In the genomic region with DNA sequence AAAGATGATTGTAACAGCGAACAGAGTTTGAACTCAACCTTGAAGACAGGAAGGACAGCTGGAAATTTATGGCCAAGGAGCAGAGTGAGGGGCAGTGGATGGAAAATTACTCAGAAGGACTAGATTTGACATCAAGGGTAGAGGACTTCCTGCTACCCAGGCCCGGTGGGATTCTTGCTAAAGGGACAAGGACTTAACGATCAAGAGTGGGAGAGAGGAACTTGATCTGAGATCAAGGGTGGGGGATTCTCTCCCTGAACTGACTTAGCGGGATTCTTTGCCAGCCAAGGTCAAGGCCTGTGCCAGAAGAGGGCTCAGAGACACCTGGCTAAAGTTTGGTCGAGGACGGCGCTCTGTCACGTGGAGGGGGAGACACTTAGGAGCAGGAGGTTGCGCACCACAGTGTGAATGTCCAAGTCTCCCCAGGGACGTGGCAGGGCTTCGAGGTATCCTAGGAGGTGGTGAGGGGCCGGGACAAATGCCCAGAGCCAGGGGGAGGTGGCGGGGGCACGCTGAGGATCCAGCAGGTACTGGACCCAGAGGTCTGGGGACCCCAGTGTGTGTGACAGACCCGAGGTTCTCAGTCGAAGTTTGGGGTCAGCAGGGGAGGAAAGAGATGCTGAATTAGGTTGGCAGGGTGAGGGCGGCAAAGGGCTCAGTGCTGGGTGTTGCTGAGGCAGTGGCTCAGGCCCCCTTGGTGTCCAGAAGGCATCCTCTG, we compare ENCODE assay signal across 19 cellular contexts. TPM values are rescaled to one million over a fixed set of nuclear protein-coding genes. Genes with fewer than 3 reads are reported as not detected.
DNase-seq lines count a peak whose midpoint lies in the region; ATAC-seq and TF ChIP-seq lines count a peak whose summit lies in the region.
"Had no signal": no experiment of that assay in that cellular context is flagged by ENCODE, and none has a peak within 500 bp of the region (broad histone marks: within the 10 kb centered on the region; RNA-seq: fewer than 3 reads in every experiment).

No MANE protein-coding gene starts in this region.

- no peak overlapping the region for H3K4me3 Mint-ChIP-seq in nephron
- H3K4me3 Mint-ChIP-seq: activated naive CD8-positive, alpha-beta T cell treated with anti-CD3 and anti-CD28 coated beads, Interleukin-2, amount 10 ng/mL, durations not matched to agents 7 days and 5 days; naive B cell; stimulated activated naive CD8-positive, alpha-beta T cell treated with anti-CD3 and anti-CD28 coated beads, Interleukin-15, amount 100 ng/mL, for 72 hours had no signal

- peak; percentile 42 for DNase-seq in activated effector memory CD4-positive, alpha-beta T cell treated with anti-CD3 and anti-CD28 coated beads, Interleukin-2, amount 50 U/mL, for 16 hours
- DNase-seq in activated effector memory CD4-positive, alpha-beta T cell treated with Interleukin-2 at 50 U/mL for 16 hours: no peak
- DNase-seq in transverse colon: no peak
- DNase-seq in 8988T: no peak
- DNase-seq in GM13976 (ENCODE audit: low spot score): no peak
- DNase-seq: activated CD4-positive, CD25-positive, alpha-beta regulatory T cell treated with anti-CD3 and anti-CD28 coated beads, Interleukin-2, amount 50 U/mL, for 72 hours; activated CD8-positive, alpha-beta memory T cell treated with anti-CD3 and anti-CD28 coated beads for 24 hours; activated naive CD8-positive, alpha-beta T cell treated with anti-CD3 and anti-CD28 coated beads, Interleukin-2, amount 10 ng/mL, durations not matched to agents 7 days and 5 days; activated T-cell treated with anti-CD3 and anti-CD28 coated beads, Interleukin-2, amount 50 U/mL, for 48 hours; colonic mucosa; mammary epithelial cell; naive B cell; NCI-H1105 treated with DMSO at 0.1 percent for 48 hours; stimulated activated CD4-positive, alpha-beta T cell treated with anti-CD3 and anti-CD28 coated beads, Interleukin-4, amount 100 ng/mL, for 24 hours; stimulated activated naive CD8-positive, alpha-beta T cell treated with anti-CD3 and anti-CD28 coated beads, Interleukin-15, amount 100 ng/mL, for 72 hours had no signal

- H3K4me1 Mint-ChIP-seq in nephron: peaks cover 42% of the 10 kb centered on the region
- H3K4me1 Mint-ChIP-seq: activated naive CD8-positive, alpha-beta T cell treated with anti-CD3 and anti-CD28 coated beads, Interleukin-2, amount 10 ng/mL, durations not matched to agents 7 days and 5 days; naive B cell had no signal

- H3K27ac ChIP-seq in gastroesophageal sphincter: peak overlapping the region; percentile 30 to 90 (median 82)
- peak overlapping the region; percentile 28 to 89 (median 78) for H3K27ac ChIP-seq in transverse colon
- H3K27ac ChIP-seq: colonic mucosa had no signal

- no peaks in the 10 kb centered on the region for H3K9me3 Mint-ChIP-seq in nephron
- H3K9me3 Mint-ChIP-seq: activated naive CD8-positive, alpha-beta T cell treated with anti-CD3 and anti-CD28 coated beads, Interleukin-2, amount 10 ng/mL, durations not matched to agents 7 days and 5 days; stimulated activated naive CD8-positive, alpha-beta T cell treated with anti-CD3 and anti-CD28 coated beads, Interleukin-15, amount 100 ng/mL, for 72 hours had no signal

- H3K4me1 ChIP-seq in gastroesophageal sphincter (peaks cover 0 to 67% (median 31%) of the 10 kb centered on the region in 3 donors), transverse colon (peaks cover 7 to 37% (median 17%) of the 10 kb centered on the region in 4 donors)
- H3K4me1 ChIP-seq: colonic mucosa had no signal

- H3K4me3 ChIP-seq in gastroesophageal sphincter (no peak overlapping the region), transverse colon (no peak overlapping the region)
- H3K4me3 ChIP-seq: colonic mucosa had no signal

- H3K27ac Mint-ChIP-seq in nephron: peak overlapping the region in 2 of 3 experiments; percentile 0 to 31
- H3K27ac Mint-ChIP-seq: activated naive CD8-positive, alpha-beta T cell treated with anti-CD3 and anti-CD28 coated beads, Interleukin-2, amount 10 ng/mL, durations not matched to agents 7 days and 5 days; progenitor cell of endocrine pancreas had no signal

- no peak for ATAC-seq in gastroesophageal sphincter
- no peak for ATAC-seq in HG03354 (IDR thresholded peaks at IDR 0.05; ENCODE audit: poor library complexity, severe bottlenecking, unreplicated experiment)
- ATAC-seq: stimulated activated naive CD8-positive, alpha-beta T cell treated with anti-CD3 and anti-CD28 coated beads, Interleukin-15, amount 100 ng/mL, for 72 hours had no signal

- no peaks in the 10 kb centered on the region for H3K36me3 ChIP-seq in gastroesophageal sphincter
- H3K36me3 ChIP-seq in transverse colon: no peaks in the 10 kb centered on the region
- H3K36me3 ChIP-seq: colonic mucosa had no signal

- no peaks in the 10 kb centered on the region for H3K36me3 Mint-ChIP-seq in nephron (ENCODE audit: low read depth)
- H3K36me3 Mint-ChIP-seq: activated naive CD8-positive, alpha-beta T cell treated with anti-CD3 and anti-CD28 coated beads, Interleukin-2, amount 10 ng/mL, durations not matched to agents 7 days and 5 days; naive B cell had no signal

- H3K27me3 Mint-ChIP-seq in nephron (ENCODE audit: low read depth): peaks cover 38% of the 10 kb centered on the region

- 63 to 75% methylated on average over 7 to 9 of the region's 17 CpGs for WGBS in gastroesophageal sphincter (ENCODE audit: low coverage in 1 of 2), 2 donors
- WGBS in transverse colon (ENCODE audit: low coverage in 1 of 2), 2 donors: 68 to 81% methylated on average over 3 to 14 of the region's 17 CpGs

- TF ChIP-seq POLR2A in gastroesophageal sphincter (IDR thresholded peaks at IDR 0.05): no peak
- TF ChIP-seq POLR2A in transverse colon (IDR thresholded peaks at IDR 0.05): no peak

- H3K9me3 ChIP-seq in gastroesophageal sphincter: no peaks in the 10 kb centered on the region
- H3K9me3 ChIP-seq in transverse colon: no peaks in the 10 kb centered on the region
- H3K9me3 ChIP-seq: colonic mucosa had no signal

- in situ Hi-C loops in transverse colon (cut with MboI; ENCODE audit: low pct_ligation_motif_present in 1 of 4, low pct_unique_long_range_greater_than_20kb in 1 of 4, low sequenced_read_pairs in 3 of 4): no loop called here
- in situ Hi-C loops in GM13976 (cut with MboI; ENCODE audit: low sequenced_read_pairs, unreplicated experiment): no loop called here

- H3K27me3 ChIP-seq in gastroesophageal sphincter: no peaks in the 10 kb centered on the region
- no peaks in the 10 kb centered on the region for H3K27me3 ChIP-seq in transverse colon
- H3K27me3 ChIP-seq: colonic mucosa had no signal

- TF ChIP-seq CTCF in gastroesophageal sphincter (IDR thresholded peaks at IDR 0.05) (no peak), nephron (IDR thresholded peaks at IDR 0.05; ENCODE audit: unreplicated experiment in 3 of 3) (no peak), transverse colon (IDR thresholded peaks at IDR 0.05) (no peak), GM13976 (IDR thresholded peaks at IDR 0.05; ENCODE audit: borderline replicate concordance, control extremely low read depth, extremely low read depth, insufficient read depth, missing control alignments) (no peak)

- TF ChIP-seq EP300 in gastroesophageal sphincter (IDR thresholded peaks at IDR 0.05): no peak
- no peak for TF ChIP-seq EP300 in transverse colon (IDR thresholded peaks at IDR 0.05; ENCODE audit: low read depth)

- intact Hi-C loops in transverse colon (cut with DNase I; ENCODE audit: low total_unique reads): no loop called here

RNA-seq across cellular contexts. Expression of a gene that starts 46.1 kb away (rescaled TPM):
- 10 to 100 TPM in 1 of 4 donors, 1 to 10 TPM in 3; 4.5 to 23.1 (median 6.2) TPM for total RNA-seq in gastroesophageal sphincter
- 1 to 10 TPM; 1.9 to 4.6 (median 3.2) TPM for total RNA-seq in transverse colon
- total RNA-seq: activated naive CD8-positive, alpha-beta T cell treated with anti-CD3 and anti-CD28 coated beads, Interleukin-2, amount 10 ng/mL, durations not matched to agents 7 days and 5 days had no signal
